In the genomic region with DNA sequence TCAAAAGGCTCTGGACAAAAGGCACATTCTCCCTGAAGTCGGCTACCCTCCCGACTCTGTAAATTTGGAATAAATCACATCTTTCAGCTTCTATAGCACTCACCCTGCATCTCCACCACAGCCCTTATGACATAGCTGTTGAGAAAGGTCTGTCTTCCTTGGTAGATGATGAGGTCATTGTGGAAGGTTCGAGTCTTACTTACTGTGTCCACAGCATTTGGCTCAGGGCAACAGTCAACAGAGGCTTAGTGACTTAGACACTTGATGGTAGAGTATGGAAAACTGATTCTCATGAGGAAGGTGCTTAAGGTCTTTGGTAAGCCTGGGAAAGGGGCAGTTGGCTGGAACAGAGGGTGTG, we compare ENCODE assay signal across 15 cellular contexts. TPM values are rescaled to one million over a fixed set of nuclear protein-coding genes. Genes with fewer than 3 reads are reported as not detected.
DNase-seq lines count a peak whose midpoint lies in the region; ATAC-seq and TF ChIP-seq lines count a peak whose summit lies in the region.
"Had no signal": no experiment of that assay in that cellular context is flagged by ENCODE, and none has a peak within 500 bp of the region (broad histone marks: within the 10 kb centered on the region; RNA-seq: fewer than 3 reads in every experiment).

No MANE protein-coding gene starts in this region.

- H3K4me1 Mint-ChIP-seq in immature natural killer cell, result peaks cover 52 to 71% of the 10 kb centered on the region in 2 donors
- peaks cover 44% of the 10 kb centered on the region for H3K4me1 Mint-ChIP-seq in stimulated activated memory B cell treated with anti-CD40 and anti-IgM and Interleukin-4, amounts not matched to agents 10 μg/mL and 1 μg/mL and 100 μg/mL, for 72 hours

- DNase-seq in NCI-H82 (lab: John Stamatoyannopoulos, UW) (peak; percentile 36), NCI-H82 treated with DMSO at 0.1 percent for 48 hours (lab: John Stamatoyannopoulos, UW; ENCODE audit: unreplicated experiment) (no peak), NB4 (ENCODE audit: low read depth) (peak; percentile 53), immature natural killer cell (no peak), NCI-H1105 (lab: John Stamatoyannopoulos, UW) (no peak), right atrium auricular region (ENCODE audit: low spot score) (no peak), GM19238 (ENCODE audit: insufficient read length, low spot score) (no peak)
- DNase-seq: foreskin keratinocyte; Kasumi-1; left ventricle myocardium superior; stimulated activated CD4-positive, alpha-beta T cell treated with anti-CD3 and anti-CD28 coated beads, Interleukin-12 subunit alpha, Interleukin-12 subunit beta, amount 100 ng/mL, for 4 hours; stimulated activated naive CD4-positive, alpha-beta T cell treated with Interleukin-2 at 50 U/mL for 16 hours had no signal

- H3K27ac ChIP-seq in right atrium auricular region, result no peak overlapping the region
- H3K27ac ChIP-seq: coronary artery, foreskin keratinocyte had no signal

- TF ChIP-seq POLR2A in NB4 (IDR thresholded peaks at IDR 0.05; ENCODE audit: extremely low read depth, insufficient read length), result no peak

- peaks cover 0 to 14% of the 10 kb centered on the region in 2 donors for H3K4me1 ChIP-seq in right atrium auricular region
- H3K4me1 ChIP-seq: foreskin keratinocyte had no signal

- peak overlapping the region in 5 of 6 donors; percentile 13 to 71 (median 58) for H3K27ac Mint-ChIP-seq in immature natural killer cell
- H3K27ac Mint-ChIP-seq in stimulated activated memory B cell treated with anti-CD40 and anti-IgM and Interleukin-4, amounts not matched to agents 10 μg/mL and 1 μg/mL and 100 μg/mL, for 72 hours, result peak overlapping the region; percentile 10
- H3K27ac Mint-ChIP-seq: GM23338 had no signal

- TF ChIP-seq CTCF in NB4 (IDR thresholded peaks at IDR 0.05; ENCODE audit: low read depth, low read length) (no peak), right atrium auricular region (IDR thresholded peaks at IDR 0.05) (no peak)

- H3K36me3 ChIP-seq in right atrium auricular region, result no peaks in the 10 kb centered on the region

- no peak overlapping the region for H3K4me3 ChIP-seq in NB4 (ENCODE audit: low read depth, low read length)
- no peak overlapping the region for H3K4me3 ChIP-seq in right atrium auricular region
- H3K4me3 ChIP-seq: coronary artery, GM23338 had no signal

- H3K9me3 Mint-ChIP-seq in immature natural killer cell, result no peaks in the 10 kb centered on the region
- no peaks in the 10 kb centered on the region for H3K9me3 Mint-ChIP-seq in stimulated activated memory B cell treated with anti-CD40 and anti-IgM and Interleukin-4, amounts not matched to agents 10 μg/mL and 1 μg/mL and 100 μg/mL, for 72 hours
- H3K9me3 Mint-ChIP-seq: GM23338 had no signal

- no peak overlapping the region for H3K4me3 Mint-ChIP-seq in immature natural killer cell
- no peak overlapping the region for H3K4me3 Mint-ChIP-seq in stimulated activated memory B cell treated with anti-CD40 and anti-IgM and Interleukin-4, amounts not matched to agents 10 μg/mL and 1 μg/mL and 100 μg/mL, for 72 hours
- H3K4me3 Mint-ChIP-seq: GM23338 had no signal

- H3K36me3 Mint-ChIP-seq in immature natural killer cell, result peaks cover 4 to 7% (median 4%) of the 10 kb centered on the region in 3 donors
- peaks cover 12% of the 10 kb centered on the region for H3K36me3 Mint-ChIP-seq in stimulated activated memory B cell treated with anti-CD40 and anti-IgM and Interleukin-4, amounts not matched to agents 10 μg/mL and 1 μg/mL and 100 μg/mL, for 72 hours

- H3K27me3 ChIP-seq in right atrium auricular region, result no peaks in the 10 kb centered on the region
- H3K27me3 ChIP-seq: foreskin keratinocyte had no signal

- ATAC-seq in stimulated activated memory B cell treated with anti-CD40 and anti-IgM and Interleukin-4, amounts not matched to agents 10 μg/mL and 1 μg/mL and 100 μg/mL, for 72 hours, result no peak
- ATAC-seq: foreskin keratinocyte, GM23338, left ventricle myocardium superior had no signal

- H3K27me3 Mint-ChIP-seq in immature natural killer cell (ENCODE audit: low read depth in 3 of 3), result peaks cover 0 to 2% (median 0%) of the 10 kb centered on the region in 3 donors
- H3K27me3 Mint-ChIP-seq in stimulated activated memory B cell treated with anti-CD40 and anti-IgM and Interleukin-4, amounts not matched to agents 10 μg/mL and 1 μg/mL and 100 μg/mL, for 72 hours, result no peaks in the 10 kb centered on the region

- H3K9me3 ChIP-seq in right atrium auricular region, result no peaks in the 10 kb centered on the region

RNA-seq across cellular contexts. Expression of a gene that starts 45.6 kb away (rescaled TPM):
- polyA plus RNA-seq in immature natural killer cell, result 10 to 100 TPM; 10.0 to 19.0 (median 18.0) TPM
- total RNA-seq in right atrium auricular region, result 1 to 10 TPM; 3.4 to 8.0 TPM

Comparison
In these comparisons a context has a peak if more than half of its experiments do, and no peak if none do; other contexts are left out.
1. DNase-seq: peak in NCI-H82 (single experiment) and NB4 (single experiment); none in NCI-H82 treated with DMSO at 0.1 percent for 48 hours (single experiment), immature natural killer cell (0 of 3), NCI-H1105 (single experiment), right atrium auricular region (single experiment) and GM19238 (single experiment).